Comparison of ENCODE assay signal across 10 cellular contexts in the genomic region with DNA sequence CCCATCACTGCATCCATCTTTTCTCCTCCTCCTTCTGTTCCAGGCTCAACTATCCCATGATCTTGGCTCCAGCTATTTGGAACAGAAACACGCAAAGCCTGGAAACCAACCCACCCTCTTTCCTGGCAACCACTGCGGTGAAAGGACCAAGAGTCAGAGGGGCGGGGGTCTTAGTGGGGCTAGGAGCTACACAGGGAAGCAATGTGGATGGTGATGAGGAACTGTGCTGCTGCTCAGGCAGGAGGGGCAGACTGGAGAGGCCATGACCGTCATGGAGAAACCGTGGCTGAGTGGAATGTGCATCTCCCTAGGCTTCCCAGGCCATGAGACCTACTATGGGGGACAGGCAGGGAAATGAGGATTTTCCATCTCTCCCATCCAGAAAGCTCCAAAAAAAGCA. TPM values are rescaled to one million over a fixed set of nuclear protein-coding genes. Genes with fewer than 3 reads are reported as not detected.
DNase-seq lines count a peak whose midpoint lies in the region; ATAC-seq, FAIRE-seq and TF ChIP-seq lines count a peak whose summit lies in the region.
"Had no signal": no experiment of that assay in that cellular context is flagged by ENCODE, and none has a peak within 500 bp of the region (broad histone marks: within the 10 kb centered on the region; RNA-seq: fewer than 3 reads in every experiment).

No MANE protein-coding gene starts in this region.

- peak overlapping the region; percentile 91 for H2BK120ac ChIP-seq in IMR-90 (ENCODE audit: low read depth, low read length)

- H3K27ac ChIP-seq in IMR-90 (ENCODE audit: insufficient read depth, low read length), result peak overlapping the region; percentile 83
- H3K27ac ChIP-seq in lung (ENCODE audit: low read depth in 1 of 2, low read length in 1 of 2), result peak overlapping the region; percentile 34 to 86
- H3K27ac ChIP-seq in stomach smooth muscle (ENCODE audit: low read length), result peak overlapping the region; percentile 73

- peaks cover 75% of the 10 kb centered on the region for H3K4me1 Mint-ChIP-seq in brain

- peak overlapping the region; percentile 86 for H2BK5ac ChIP-seq in IMR-90 (ENCODE audit: low read depth, low read length, poor library complexity, severe bottlenecking)

- H2AFZ ChIP-seq in IMR-90 (replicated peaks; ENCODE audit: low read length, poor library complexity), result no peak overlapping the region

- peak overlapping the region; percentile 32 for H3K18ac ChIP-seq in IMR-90 (ENCODE audit: low read depth, low read length)

- H4K20me1 ChIP-seq in IMR-90 (ENCODE audit: insufficient read depth, low read length), result peaks cover 21% of the 10 kb centered on the region

- H3K27me3 Mint-ChIP-seq in brain, result peaks cover 5% of the 10 kb centered on the region

- peaks cover 47% of the 10 kb centered on the region for H3K4me1 ChIP-seq in IMR-90 (ENCODE audit: control insufficient read depth, insufficient read depth, low read length)
- peaks cover 12 to 16% of the 10 kb centered on the region in 2 donors for H3K4me1 ChIP-seq in lung (ENCODE audit: control insufficient read depth in 2 of 2, insufficient read depth in 2 of 2, low read length in 2 of 2)
- H3K4me1 ChIP-seq in stomach smooth muscle (ENCODE audit: control insufficient read depth, insufficient read depth, low read length), result peaks cover 41% of the 10 kb centered on the region

- no peak overlapping the region for H3K4me3 ChIP-seq in IMR-90 (ENCODE audit: insufficient read depth, low read depth, low read length)
- no peak overlapping the region for H3K4me3 ChIP-seq in lung
- H3K4me3 ChIP-seq in stomach smooth muscle (ENCODE audit: low read length in 2 of 2), result no peak overlapping the region

- BruUV-seq in IMR-90 (replicated peaks; lab: Mats Ljungman, UMichigan), result no TSS peak

- H2AK9ac ChIP-seq in IMR-90 (replicated peaks; ENCODE audit: low read depth, low read length, poor library complexity), result peak overlapping the region; percentile 86

- peak overlapping the region in 1 of 5 experiments; percentile 3 for H3K4me3 Mint-ChIP-seq in brain

- TF ChIP-seq RAD21 in IMR-90 (IDR thresholded peaks at IDR 0.05; ENCODE audit: low read length), result no peak

- FAIRE-seq in urothelium cell line (lab: Jason Lieb, UNC), result no peak

- H3K9me3 Mint-ChIP-seq in brain, result peaks cover 0 to 4% (median 0%) of the 10 kb centered on the region in 5 experiments

- intact Hi-C loops in IMR-90 (cut with micrococcal nuclease), result no loop called here

- H3K14ac ChIP-seq in IMR-90 (replicated peaks; ENCODE audit: low read depth, low read length), result peak overlapping the region; percentile 92

- H3K79me1 ChIP-seq in IMR-90 (ENCODE audit: low read depth in 1 of 2, low read length in 2 of 2), result peaks cover 31 to 76% of the 10 kb centered on the region in 2 experiments; a peak in 3 of 4 replicates

- DNase-seq in IMR-90 (no peak), lung (ENCODE audit: low spot score) (no peak), urothelium cell line (ENCODE audit: low spot score) (no peak), DMS79 treated with DMSO at 0.1 percent for 48 hours (lab: John Stamatoyannopoulos, UW) (no peak), retina (no peak)
- DNase-seq: activated CD4-positive, alpha-beta T cell treated with anti-CD3 and anti-CD28 coated beads, Interleukin-2, amount 50 U/mL, for 1 hour had no signal

- ATAC-seq in IMR-90 (ENCODE audit: low read depth) (peak; percentile 1; the same call in 1 of the 2 replicates), lung (ENCODE audit: insufficient read depth, low FRiP score) (no peak), HG03442 (IDR thresholded peaks at IDR 0.05; ENCODE audit: unreplicated experiment) (no peak)

- H3K23ac ChIP-seq in IMR-90 (ENCODE audit: low read depth, low read length), result peak overlapping the region; percentile 95

- peak overlapping the region; percentile 9; the same call in 1 of the 2 replicates for H4K5ac ChIP-seq in IMR-90 (ENCODE audit: low read depth, low read length)

- H3K9ac ChIP-seq in IMR-90 (ENCODE audit: low read depth, low read length) (0 out of 2 replicates have a peak overlapping the region, but pooled peaks have one; percentile 12), stomach smooth muscle (ENCODE audit: low read length in 2 of 2) (no peak overlapping the region)

- TF ChIP-seq CTCF in IMR-90 (conservative IDR thresholded peaks at IDR 0.05; ENCODE audit: low read depth, low read length) (no peak), brain (conservative IDR thresholded peaks at IDR 0.05) (no peak), lung (IDR thresholded peaks at IDR 0.05; ENCODE audit: control extremely low read depth, extremely low read depth) (no peak)

- WGBS in IMR-90 (ENCODE audit: extremely low coverage in 2 of 2, insufficient read length in 1 of 2), 2 experiments, result 100% methylated on average over 1 of the region's 5 CpGs; no CpG with 5 or more reads in 1 of the 2 experiments
- WGBS in lung, 2 donors, result 79 to 86% methylated on average over 5 of the region's 5 CpGs

- H3K9me3 ChIP-seq in IMR-90 (ENCODE audit: control insufficient read depth, insufficient read depth, low read length) (no peaks in the 10 kb centered on the region), lung (ENCODE audit: control insufficient read depth in 2 of 2, insufficient read depth in 1 of 2, low read length in 1 of 2) (no peaks in the 10 kb centered on the region), stomach smooth muscle (ENCODE audit: control insufficient read depth in 2 of 2, low read length in 2 of 2) (no peaks in the 10 kb centered on the region)

- peak overlapping the region in 4 of 5 experiments; percentile 89 to 98 (median 93) for H3K27ac Mint-ChIP-seq in brain

- H3K56ac ChIP-seq in IMR-90 (ENCODE audit: extremely low read depth, insufficient read depth, low read length), result peak overlapping the region; percentile 67

- peak overlapping the region; percentile 92 for H4K91ac ChIP-seq in IMR-90 (ENCODE audit: insufficient read depth, low read depth, low read length)

- CTCF ChIA-PET in IMR-90 (lab: Yijun Ruan, JAX), result no interaction called here

- H3K9me1 ChIP-seq in IMR-90 (ENCODE audit: insufficient read depth, low read length), result peaks cover 58% of the 10 kb centered on the region

- dilution Hi-C loops in IMR-90 (cut with HindIII; ENCODE audit: low sequenced_read_pairs, unreplicated experiment), result no loop called here

- TF ChIP-seq POLR2A in IMR-90 (IDR thresholded peaks at IDR 0.05; ENCODE audit: low read depth, low read length), result no peak

- no peak overlapping the region for H3K4me2 ChIP-seq in IMR-90 (ENCODE audit: low read depth, low read length)

- peak overlapping the region; percentile 6 to 74; a peak in 2 of 4 replicates for H4K8ac ChIP-seq in IMR-90 (ENCODE audit: low read depth in 2 of 2, low read length in 2 of 2)

- POLR2A ChIA-PET in IMR-90 (lab: Charles Lee; ENCODE audit: unreplicated experiment), result no interaction called here

- peak overlapping the region; percentile 81; the same call in 2 of the 3 replicates for H2BK15ac ChIP-seq in IMR-90 (ENCODE audit: low read depth, low read length)

- peak overlapping the region; percentile 98 for H2AK5ac ChIP-seq in IMR-90 (ENCODE audit: low read depth, low read length)

- H3K36me3 ChIP-seq in IMR-90 (ENCODE audit: control insufficient read depth, insufficient read depth, low read length), result peaks cover 63% of the 10 kb centered on the region
- H3K36me3 ChIP-seq in lung (ENCODE audit: control insufficient read depth in 2 of 2, insufficient read depth in 2 of 2, low read length in 2 of 2), result peaks cover 22 to 71% of the 10 kb centered on the region in 2 donors
- H3K36me3 ChIP-seq in stomach smooth muscle (ENCODE audit: control insufficient read depth in 2 of 2, insufficient read depth in 2 of 2, low read length in 2 of 2), result peaks cover 51 to 66% of the 10 kb centered on the region in 2 donors

- H2BK20ac ChIP-seq in IMR-90 (ENCODE audit: low read depth, low read length), result peak overlapping the region; percentile 93

- H3K27me3 ChIP-seq in IMR-90 (ENCODE audit: control insufficient read depth, insufficient read depth, low read length) (no peaks in the 10 kb centered on the region), lung (ENCODE audit: control insufficient read depth, insufficient read depth) (no peaks in the 10 kb centered on the region), stomach smooth muscle (ENCODE audit: control insufficient read depth in 1 of 2, insufficient read depth in 2 of 2, low read length in 2 of 2) (no peaks in the 10 kb centered on the region)

- peaks cover 6% of the 10 kb centered on the region for H3K36me3 Mint-ChIP-seq in brain

- peak overlapping the region; percentile 98 for H3K4ac ChIP-seq in IMR-90 (ENCODE audit: low read depth, low read length)

- in situ Hi-C loops in IMR-90 (cut with MboI; ENCODE audit: low sequenced_read_pairs), result loop anchor here (10.0 to 25.0 kb wide), 2 partner anchors 47 to 304 kb away; partner anchors contain the start of genes ANXA11 and TSPAN14

TF ChIP-seq in IMR-90, 13 proteins besides CTCF, POLR2A, EP300 and RAD21 (continues in another document):
- TF ChIP-seq SMC3 (IDR thresholded peaks at IDR 0.05; ENCODE audit: low read depth, low read length) (no peak), MAZ (IDR thresholded peaks at IDR 0.05; ENCODE audit: borderline replicate concordance, low read depth, low read length) (no peak), FOS (IDR thresholded peaks at IDR 0.05; ENCODE audit: low read depth, low read length) (no peak), RCOR1 (IDR thresholded peaks at IDR 0.05; ENCODE audit: insufficient replicate concordance, low read length) (no peak)
- TF ChIP-seq, protein P1, sequence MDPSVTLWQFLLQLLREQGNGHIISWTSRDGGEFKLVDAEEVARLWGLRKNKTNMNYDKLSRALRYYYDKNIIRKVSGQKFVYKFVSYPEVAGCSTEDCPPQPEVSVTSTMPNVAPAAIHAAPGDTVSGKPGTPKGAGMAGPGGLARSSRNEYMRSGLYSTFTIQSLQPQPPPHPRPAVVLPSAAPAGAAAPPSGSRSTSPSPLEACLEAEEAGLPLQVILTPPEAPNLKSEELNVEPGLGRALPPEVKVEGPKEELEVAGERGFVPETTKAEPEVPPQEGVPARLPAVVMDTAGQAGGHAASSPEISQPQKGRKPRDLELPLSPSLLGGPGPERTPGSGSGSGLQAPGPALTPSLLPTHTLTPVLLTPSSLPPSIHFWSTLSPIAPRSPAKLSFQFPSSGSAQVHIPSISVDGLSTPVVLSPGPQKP (IDR thresholded peaks at IDR 0.05; ENCODE audit: borderline replicate concordance, low read depth, low read length), result no peak

RNA-seq across cellular contexts. Expression of gene PLAC9, which starts 25.6 kb away (rescaled TPM):
- total RNA-seq in IMR-90 (2012; rRNA removed) (1.6 and 1.9 TPM in 2 replicates), lung (10 to 100 TPM; 12.1 to 53.1 TPM)
- polyA plus RNA-seq in IMR-90 (2012; rRNA removed) (12.2 and 15.6 TPM in 2 replicates), brain (ENCODE audit: insufficient read depth, low read depth, low replicate concordance) (6.4 TPM), lung (10 to 100 TPM; 11.8 to 34.7 TPM)
- polyA plus RNA-seq in IMR-90 (2012; cell fraction: cytosol; rRNA removed), result 8.4 and 13.4 TPM in 2 replicates
- polyA plus RNA-seq in IMR-90 (2012; cell fraction: nucleus; rRNA removed; ENCODE audit: low replicate concordance), result 2.1 and 3.1 TPM in 2 replicates
- total RNA-seq: SK-MEL-5 had no signal

RNA-seq across cellular contexts. Expression of gene ANXA11, which starts 47.2 kb away (rescaled TPM):
- total RNA-seq in IMR-90 (2012; rRNA removed) (39.4 and 40.8 TPM in 2 replicates), lung (100 to 1,000 TPM in 1 of 2 donors, 10 to 100 TPM in 1; 97.7 to 282 TPM)
- polyA plus RNA-seq in IMR-90 (2012; rRNA removed) (109 and 114 TPM in 2 replicates), brain (ENCODE audit: insufficient read depth, low read depth, low replicate concordance) (165 TPM), lung (100 to 1,000 TPM; 135 to 404 TPM)
- polyA plus RNA-seq in IMR-90 (2012; cell fraction: cytosol; rRNA removed), result 104 and 105 TPM in 2 replicates
- polyA plus RNA-seq in IMR-90 (2012; cell fraction: nucleus; rRNA removed; ENCODE audit: low replicate concordance), result 86.2 and 114 TPM in 2 replicates
